ENCODE assay signal across 8 cellular contexts in the genomic region with DNA sequence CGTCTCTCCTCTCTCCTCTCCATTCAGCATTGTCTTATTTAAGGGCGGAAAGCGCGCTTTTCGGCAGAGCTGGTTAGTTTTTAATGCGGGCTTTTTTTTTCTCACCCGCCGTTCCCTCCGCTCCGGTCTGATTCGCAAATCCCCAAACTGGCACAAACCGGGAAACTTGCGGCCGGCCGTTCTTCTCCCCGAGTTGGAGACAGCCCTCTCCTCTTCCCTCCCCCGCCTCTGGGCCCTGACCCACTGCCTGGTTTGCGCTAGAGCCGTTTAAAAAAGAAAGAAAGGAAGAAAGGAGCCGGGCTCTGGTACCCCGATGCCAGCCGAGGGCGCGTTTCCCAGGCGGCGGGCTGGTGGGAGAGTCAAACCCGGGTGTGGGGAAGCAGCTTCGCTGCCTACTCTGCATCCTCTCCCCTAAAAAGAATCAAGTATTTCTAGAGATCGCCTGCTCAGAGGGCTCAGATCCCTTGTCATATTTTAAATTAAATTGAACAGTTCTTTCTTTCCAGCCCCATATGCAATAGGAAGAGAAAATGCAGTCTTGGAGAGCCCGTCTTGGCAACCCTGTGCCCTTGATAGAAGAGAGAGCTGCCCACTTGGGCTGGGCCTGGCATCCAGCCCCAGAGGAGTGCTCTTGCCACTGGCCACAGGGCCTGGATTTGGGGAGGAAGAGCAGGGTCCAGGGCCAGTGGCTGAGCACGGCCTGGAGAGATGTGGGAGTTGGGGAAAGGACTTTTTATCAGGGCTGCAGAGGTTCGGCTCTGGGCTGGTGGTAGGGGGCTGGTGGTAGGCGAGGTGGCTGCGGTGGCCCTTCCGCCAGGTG. TPM values are rescaled to one million over a fixed set of nuclear protein-coding genes. Genes with fewer than 3 reads are reported as not detected.
DNase-seq lines count a peak whose midpoint lies in the region; ATAC-seq and TF ChIP-seq lines count a peak whose summit lies in the region.

No MANE protein-coding gene starts in this region.

- intact Hi-C loops in gastrocnemius medialis (cut with DNase I; ENCODE audit: low total_unique reads), result no loop called here

- H3K9me3 ChIP-seq in gastrocnemius medialis, result no peaks in the 10 kb centered on the region

- DNase-seq in G401 (ENCODE audit: low spot score) (peak; percentile 84), WTC11 (ENCODE audit: low spot score) (peak; percentile 73), foreskin keratinocyte (no peak), gastrocnemius medialis (peak in 1 of 2 donors; percentile 74), omental fat pad (ENCODE audit: low spot score) (no peak), erythroblast (lab: John Stamatoyannopoulos, UW) (no peak), NCI-H1105 (lab: John Stamatoyannopoulos, UW) (no peak)

- TF ChIP-seq POLR2A in gastrocnemius medialis (IDR thresholded peaks at IDR 0.05) (no peak), erythroblast (IDR thresholded peaks at IDR 0.05; ENCODE audit: low read length) (no peak)

- H3K27me3 Mint-ChIP-seq in WTC11 (ENCODE audit: low read depth), result peaks cover 100% of the 10 kb centered on the region

- peak overlapping the region; percentile 52 to 74 (median 59) for H3K4me3 ChIP-seq in gastrocnemius medialis

- H3K36me3 Mint-ChIP-seq in WTC11, result peaks cover 3% of the 10 kb centered on the region; the same call in 1 of the 2 replicates

- H3K27ac ChIP-seq in foreskin keratinocyte (no peak overlapping the region), gastrocnemius medialis (peak overlapping the region; percentile 97 to 100 (median 99))

- ATAC-seq in WTC11 (no peak; the same call in 1 of the 2 replicates), foreskin keratinocyte (no peak), gastrocnemius medialis (peak in 1 of 2 donors; percentile 31), omental fat pad (ENCODE audit: low FRiP score) (no peak), GM18909 (IDR thresholded peaks at IDR 0.05; ENCODE audit: poor library complexity, unreplicated experiment) (no peak)

- H3K36me3 ChIP-seq in gastrocnemius medialis, result no peaks in the 10 kb centered on the region

- POLR2A ChIA-PET in WTC11 (lab: Charles Lee), result no interaction called here

- no peak overlapping the region for H3K27ac Mint-ChIP-seq in WTC11

- no peak for TF ChIP-seq CTCF in WTC11 (IDR thresholded peaks at IDR 0.05)
- TF ChIP-seq CTCF in foreskin keratinocyte (conservative IDR thresholded peaks at IDR 0.05), result peak; percentile 4
- no peak for TF ChIP-seq CTCF in gastrocnemius medialis (IDR thresholded peaks at IDR 0.05 in 4 of 5, conservative IDR thresholded peaks at IDR 0.05 in 1 of 5)
- TF ChIP-seq CTCF in omental fat pad (IDR thresholded peaks at IDR 0.05), result no peak

- peak overlapping the region; percentile 39 for H3K4me3 Mint-ChIP-seq in WTC11

- H3K27me3 ChIP-seq in foreskin keratinocyte, result peaks cover 48% of the 10 kb centered on the region
- no peaks in the 10 kb centered on the region for H3K27me3 ChIP-seq in gastrocnemius medialis

- H3K9me3 Mint-ChIP-seq in WTC11, result no peaks in the 10 kb centered on the region

- CTCF ChIA-PET in WTC11 (lab: Charles Lee), result interaction anchor here (1.1 to 2.2 kb wide), 10 partner anchors 9 to 87 kb away, joined by 3 to 12 read pairs (median 5); no protein-coding TSS in a partner anchor

- peaks cover 68% of the 10 kb centered on the region for H3K4me1 Mint-ChIP-seq in WTC11

- H3K4me1 ChIP-seq in foreskin keratinocyte (peaks cover 26% of the 10 kb centered on the region), gastrocnemius medialis (peaks cover 69 to 76% of the 10 kb centered on the region in 2 donors)

- in situ Hi-C loops in G401 (cut with HindIII; ENCODE audit: low sequenced_read_pairs) (no loop called here), gastrocnemius medialis (cut with MboI; ENCODE audit: low sequenced_read_pairs in 4 of 4) (no loop called here)

TF ChIP-seq in WTC11, 78 proteins besides CTCF, POLR2A, EP300 and RAD21:
- TF ChIP-seq, protein P1, sequence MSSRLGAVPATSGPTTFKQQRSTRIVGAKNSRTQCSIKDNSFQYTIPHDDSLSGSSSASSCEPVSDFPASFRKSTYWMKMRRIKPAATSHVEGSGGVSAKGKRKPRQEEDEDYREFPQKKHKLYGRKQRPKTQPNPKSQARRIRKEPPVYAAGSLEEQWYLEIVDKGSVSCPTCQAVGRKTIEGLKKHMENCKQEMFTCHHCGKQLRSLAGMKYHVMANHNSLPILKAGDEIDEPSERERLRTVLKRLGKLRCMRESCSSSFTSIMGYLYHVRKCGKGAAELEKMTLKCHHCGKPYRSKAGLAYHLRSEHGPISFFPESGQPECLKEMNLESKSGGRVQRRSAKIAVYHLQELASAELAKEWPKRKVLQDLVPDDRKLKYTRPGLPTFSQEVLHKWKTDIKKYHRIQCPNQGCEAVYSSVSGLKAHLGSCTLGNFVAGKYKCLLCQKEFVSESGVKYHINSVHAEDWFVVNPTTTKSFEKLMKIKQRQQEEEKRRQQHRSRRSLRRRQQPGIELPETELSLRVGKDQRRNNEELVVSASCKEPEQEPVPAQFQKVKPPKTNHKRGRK (CRISPR knock-in tag; IDR thresholded peaks at IDR 0.05; ENCODE audit: borderline replicate concordance), result 0 out of 2 replicates have a peak, but pooled peaks have one; percentile 62
- TF ChIP-seq ZNF671 (CRISPR knock-in tag; IDR thresholded peaks at IDR 0.05), result no peak

RNA-seq across cellular contexts. Expression of a gene that starts 19.0 kb away (rescaled TPM):
- total RNA-seq in G401 (2014; rRNA removed; shearing (Covaris generic)), result 0.86 and 3.6 TPM in 2 replicates
- total RNA-seq in WTC11 (2021), result 0.44 to 1.5 TPM (median 1.4 TPM) in 3 replicates
- total RNA-seq in foreskin keratinocyte, result 9.4 and 13.0 TPM in 2 replicates
- 3.3 and 5.3 TPM in 2 replicates for polyA plus RNA-seq in foreskin keratinocyte
- total RNA-seq in gastrocnemius medialis, result 100 to 1,000 TPM in 2 of 4 donors, 10 to 100 TPM in 2; 31.9 to 128 (median 105) TPM
- 10 to 100 TPM; 39.5 to 53.1 (median 43.0) TPM for total RNA-seq in omental fat pad

RNA-seq across cellular contexts. Expression of a gene that starts 44.9 kb away (rescaled TPM):
- total RNA-seq in G401 (2014; rRNA removed; shearing (Covaris generic)), result 0.18 TPM in 1 of 2 replicates, not detected in the other
- total RNA-seq in WTC11 (2021), result 0.18 to 0.23 TPM (median 0.22 TPM) in 3 replicates
- total RNA-seq in foreskin keratinocyte, result 0.07 and 0.14 TPM in 2 replicates
- polyA plus RNA-seq in foreskin keratinocyte, result 0.08 TPM in 1 of 2 replicates, not detected in the other
- not detected for total RNA-seq in gastrocnemius medialis
- total RNA-seq in omental fat pad, result under 1 TPM in 1 of 4 donors, not detected in 3; 0.56 TPM

RNA-seq across cellular contexts. Expression of a gene that starts 57.3 kb away (rescaled TPM):
- total RNA-seq in G401 (2014; rRNA removed; shearing (Covaris generic)), result 79.7 and 124 TPM in 2 replicates
- 54.4 to 57.9 TPM (median 56.1 TPM) in 3 replicates for total RNA-seq in WTC11 (2021)
- total RNA-seq in foreskin keratinocyte, result 55.0 and 64.9 TPM in 2 replicates
- polyA plus RNA-seq in foreskin keratinocyte, result 103 and 106 TPM in 2 replicates
- 10 to 100 TPM; 50.7 to 71.0 (median 61.4) TPM for total RNA-seq in gastrocnemius medialis
- 10 to 100 TPM; 27.2 to 37.7 (median 32.8) TPM for total RNA-seq in omental fat pad

Comparison
In these comparisons a context has a peak if more than half of its experiments do, and no peak if none do; other contexts are left out.
1. DNase-seq: peak in G401 (single experiment) and WTC11 (single experiment); none in foreskin keratinocyte (0 of 2), omental fat pad (single experiment), erythroblast (0 of 2) and NCI-H1105 (single experiment).